Comparison of ENCODE assay signal across 1 cellular context in the genomic region with DNA sequence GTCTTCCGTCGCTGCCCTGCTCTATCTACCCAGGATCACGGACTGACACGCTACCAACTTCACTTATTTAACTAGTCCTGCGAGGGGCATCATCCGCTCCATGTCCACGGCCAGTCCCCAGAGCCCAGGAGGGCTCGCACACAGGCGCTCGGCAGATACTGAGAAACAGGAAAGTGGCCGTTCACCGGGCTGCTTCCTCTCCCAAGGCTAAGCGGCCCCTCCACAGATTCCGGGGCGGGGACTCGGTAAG.
TF ChIP-seq lines count a peak whose summit lies in the region.

No MANE protein-coding gene starts in this region.

TF ChIP-seq in HCT116, 20 proteins besides CTCF, POLR2A, EP300 and RAD21 (continued from another document):
- TF ChIP-seq EGR1 (IDR thresholded peaks at IDR 0.05; ENCODE audit: low read depth) = no peak
- TF ChIP-seq YY1 (IDR thresholded peaks at IDR 0.05; ENCODE audit: extremely low read depth, insufficient replicate concordance, low read depth, low read length) = no peak
- TF ChIP-seq TCF7L2 (IDR thresholded peaks at IDR 0.05; ENCODE audit: borderline replicate concordance, extremely low read depth, insufficient read depth, insufficient read length) = no peak
- no peak for TF ChIP-seq CEBPB (IDR thresholded peaks at IDR 0.05; ENCODE audit: low read depth)
- no peak for TF ChIP-seq JUND (IDR thresholded peaks at IDR 0.05)
- no peak for TF ChIP-seq EZH2 (IDR thresholded peaks at IDR 0.05)
